In the genomic region with DNA sequence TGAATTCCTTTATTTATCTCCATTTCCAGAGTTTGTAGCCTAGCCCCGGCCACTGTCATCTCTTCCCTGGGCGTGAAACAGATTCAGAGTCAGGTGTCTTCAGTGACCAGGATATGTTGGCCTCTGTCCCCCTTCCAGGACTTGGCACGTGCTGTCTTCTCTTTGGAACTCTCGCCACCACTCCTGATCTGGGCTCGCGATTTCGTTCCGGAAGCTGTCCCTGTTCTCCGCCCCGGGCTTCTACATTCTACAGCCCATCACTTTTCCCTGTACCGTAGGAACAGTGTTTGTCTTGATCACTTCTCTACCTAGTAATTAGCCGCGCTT, we compare ENCODE assay signal across 7 cellular contexts. TPM values are rescaled to one million over a fixed set of nuclear protein-coding genes. Genes with fewer than 3 reads are reported as not detected.
A peak's percentile ranks its signal among the peaks of the same experiment; 100 is the strongest.
DNase-seq lines count a peak whose midpoint lies in the region; ATAC-seq and TF ChIP-seq lines count a peak whose summit lies in the region.

No MANE protein-coding gene starts in this region.

- no peaks in the 10 kb centered on the region for H3K27me3 Mint-ChIP-seq in activated CD8-positive, alpha-beta T cell treated with anti-CD3 and anti-CD28 coated beads for 36 hours

- CTCF ChIA-PET in activated CD8-positive, alpha-beta T cell treated with anti-CD3 and anti-CD28 coated beads for 36 hours (lab: Charles Lee): interaction anchor here (1.5 to 6.5 kb wide), 3 partner anchors 8 to 81 kb away, joined by 3 to 94 read pairs (median 6); a partner anchor contains a TSS

- peak overlapping the region; percentile 89 for H3K9ac ChIP-seq in HUES6 (ENCODE audit: low read length)

- H3K4me3 Mint-ChIP-seq in activated CD8-positive, alpha-beta T cell treated with anti-CD3 and anti-CD28 coated beads for 36 hours: peak overlapping the region; percentile 99

- peaks cover 8% of the 10 kb centered on the region for H3K36me3 Mint-ChIP-seq in activated CD8-positive, alpha-beta T cell treated with anti-CD3 and anti-CD28 coated beads for 36 hours (ENCODE audit: low read depth)

- POLR2A ChIA-PET in activated CD8-positive, alpha-beta T cell treated with anti-CD3 and anti-CD28 coated beads for 36 hours (lab: Charles Lee): interaction anchor here (1.0 to 2.5 kb wide), 6 partner anchors 13 to 108 kb away, joined by 3 to 8 read pairs (median 4); a partner anchor contains a TSS

- peaks cover 26% of the 10 kb centered on the region for H3K4me1 Mint-ChIP-seq in activated CD8-positive, alpha-beta T cell treated with anti-CD3 and anti-CD28 coated beads for 36 hours (ENCODE audit: low read depth)

- no peak for ATAC-seq in activated CD8-positive, alpha-beta T cell treated with anti-CD3 and anti-CD28 coated beads for 36 hours
- ATAC-seq in left cardiac atrium (peak; percentile 0 to 19), HG03095 (IDR thresholded peaks at IDR 0.05; ENCODE audit: unreplicated experiment) (no peak), HG02571 (IDR thresholded peaks at IDR 0.05; ENCODE audit: unreplicated experiment) (no peak)

- H3K4me1 ChIP-seq in HUES6 (ENCODE audit: control insufficient read depth, insufficient read depth, low read length): peaks cover 26% of the 10 kb centered on the region

- no peaks in the 10 kb centered on the region for H3K27me3 ChIP-seq in HUES6 (ENCODE audit: control insufficient read depth, insufficient read depth, low read length)

- no peaks in the 10 kb centered on the region for H3K9me3 Mint-ChIP-seq in activated CD8-positive, alpha-beta T cell treated with anti-CD3 and anti-CD28 coated beads for 36 hours

- peak overlapping the region; percentile 81; the same call in 1 of the 2 replicates for H3K27ac ChIP-seq in HUES6 (ENCODE audit: low read depth, low read length)

- H3K27ac Mint-ChIP-seq in activated CD8-positive, alpha-beta T cell treated with anti-CD3 and anti-CD28 coated beads for 36 hours: peak overlapping the region; percentile 97

- TF ChIP-seq CTCF in activated CD8-positive, alpha-beta T cell treated with anti-CD3 and anti-CD28 coated beads for 36 hours (IDR thresholded peaks at IDR 0.05): no peak

- H3K9me3 ChIP-seq in HUES6 (ENCODE audit: control insufficient read depth, insufficient read depth, low read depth, low read length): no peaks in the 10 kb centered on the region

- peaks cover 5% of the 10 kb centered on the region for H3K36me3 ChIP-seq in HUES6 (ENCODE audit: control insufficient read depth, insufficient read depth, low read length)

- intact Hi-C loops in activated CD8-positive, alpha-beta T cell treated with anti-CD3 and anti-CD28 coated beads for 36 hours (cut with micrococcal nuclease): loop anchor here (5.0 kb wide), 1 partner anchor 123 kb away; no protein-coding TSS in a partner anchor
- intact Hi-C loops in left cardiac atrium (cut with DNase I): loop anchor here (2.0 to 5.0 kb wide), 2 partner anchors 80 to 83 kb away; a partner anchor contains a TSS

- H3K4me3 ChIP-seq in HUES6 (ENCODE audit: low read depth, low read length): peak overlapping the region; percentile 82
- peak overlapping the region; percentile 70 for H3K4me3 ChIP-seq in skeletal muscle cell (ENCODE audit: low read depth, low read length)

- DNase-seq in Daoy (ENCODE audit: low read depth) (peak; percentile 33), left cardiac atrium (no peak), skeletal muscle cell (ENCODE audit: low read depth) (no peak)
- DNase-seq in activated CD8-positive, alpha-beta T cell treated with anti-CD3 and anti-CD28 coated beads for 36 hours: no peak

RNA-seq across cellular contexts. Expression of a gene that starts 0.7 kb away (rescaled TPM):
- total RNA-seq in Daoy (2014; rRNA removed; shearing (Covaris generic)): 79.0 and 90.2 TPM in 2 replicates
- total RNA-seq in activated CD8-positive, alpha-beta T cell treated with anti-CD3 and anti-CD28 coated beads for 36 hours: 10 to 100 TPM; 50.9 to 52.7 TPM
- 10 to 100 TPM; 20.1 to 27.2 TPM for total RNA-seq in left cardiac atrium

RNA-seq across cellular contexts. Expression of a gene that starts 0.8 kb away (rescaled TPM):
- total RNA-seq in Daoy (2014; rRNA removed; shearing (Covaris generic)): not detected in 2 replicates
- under 1 TPM; 0.22 to 0.38 TPM for total RNA-seq in activated CD8-positive, alpha-beta T cell treated with anti-CD3 and anti-CD28 coated beads for 36 hours
- total RNA-seq in left cardiac atrium: 10 to 100 TPM; 82.3 to 89.0 TPM

Comparison
In these comparisons a context has a peak if more than half of its experiments do, and no peak if none do; other contexts are left out.
1. ATAC-seq: peak in left cardiac atrium (2 of 2); none in activated CD8-positive, alpha-beta T cell treated with anti-CD3 and anti-CD28 coated beads for 36 hours (single experiment), HG03095 (single experiment) and HG02571 (single experiment).
2. RNA of a gene that starts 0.8 kb away (total RNA-seq): 82.3 to 89.0 TPM in left cardiac atrium; 0.22 to 0.38 TPM in activated CD8-positive, alpha-beta T cell treated with anti-CD3 and anti-CD28 coated beads for 36 hours and not detected in Daoy; every median in the first group is over 10 times any median in the second.